Comparison of ENCODE assay signal across 8 cellular contexts in the genomic region with DNA sequence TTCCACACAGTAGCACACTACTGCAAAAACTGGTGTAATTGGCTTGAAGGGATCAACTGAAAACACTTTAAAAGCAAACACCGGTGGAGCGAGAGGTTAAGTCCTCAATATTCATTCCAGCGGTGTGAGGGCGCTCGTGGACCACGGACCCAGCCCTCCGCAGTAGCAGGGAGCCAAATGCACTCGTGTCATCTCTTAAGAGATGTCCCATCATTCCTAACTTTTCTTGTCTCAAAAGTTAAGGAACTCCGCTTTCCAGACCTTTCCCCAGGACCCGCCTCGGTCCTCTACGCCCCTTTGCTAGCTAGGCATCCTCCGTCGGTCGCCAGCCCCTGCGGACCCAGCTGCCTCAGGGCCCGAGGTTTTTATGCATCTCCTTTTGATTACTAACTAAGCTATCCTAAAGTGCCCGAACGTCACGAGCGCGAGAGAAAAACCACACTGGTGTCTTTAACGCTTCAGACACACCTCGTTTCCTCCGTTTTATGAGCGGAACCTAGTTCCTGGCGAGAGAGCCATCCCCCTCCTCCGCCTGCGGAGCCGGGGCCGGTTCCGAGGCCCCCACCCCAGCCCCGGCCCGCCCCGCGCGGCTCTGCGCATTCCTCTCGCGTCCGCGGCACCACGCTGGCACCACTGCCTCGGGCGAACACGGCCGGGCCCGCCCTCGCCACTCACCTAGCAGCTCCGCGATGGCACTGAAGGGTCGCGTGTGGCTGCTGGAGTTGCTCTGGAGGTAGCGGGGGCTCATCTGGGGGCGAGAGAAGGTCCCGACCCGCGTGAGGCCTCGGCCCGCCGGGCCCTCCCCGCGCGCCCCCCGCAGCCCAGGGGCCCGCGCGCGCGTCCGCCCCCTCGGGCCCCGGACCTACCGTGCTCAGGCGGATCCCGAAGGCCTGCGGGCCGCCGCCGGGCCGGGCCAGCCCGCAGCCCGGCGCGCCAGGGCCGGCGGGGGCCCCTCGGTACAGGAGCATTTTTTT. TPM values are rescaled to one million over a fixed set of nuclear protein-coding genes. Genes with fewer than 3 reads are reported as not detected.
DNase-seq lines count a peak whose midpoint lies in the region; ATAC-seq and TF ChIP-seq lines count a peak whose summit lies in the region.

No MANE protein-coding gene starts in this region.

- no peaks in the 10 kb centered on the region for H3K79me2 ChIP-seq in KMS-11 (ENCODE audit: insufficient read depth, low read depth)

- no peaks in the 10 kb centered on the region for H3K9me3 ChIP-seq in right atrium auricular region

- peak overlapping the region; percentile 73 for H2AFZ ChIP-seq in KMS-11 (ENCODE audit: low read depth)

- H3K4me1 ChIP-seq in KMS-11 (ENCODE audit: low read depth, poor library complexity, severe bottlenecking) = peaks cover 8% of the 10 kb centered on the region
- H3K4me1 ChIP-seq in right atrium auricular region = peaks cover 0 to 5% of the 10 kb centered on the region in 2 donors

- H3K36me3 ChIP-seq in KMS-11 (ENCODE audit: insufficient read depth) = no peaks in the 10 kb centered on the region
- no peaks in the 10 kb centered on the region for H3K36me3 ChIP-seq in right atrium auricular region

- H3K4me3 ChIP-seq in KMS-11 (IDR thresholded peaks at IDR 0.05; ENCODE audit: insufficient read depth, low read depth, low read length) = no peak overlapping the region
- peak overlapping the region; percentile 50 to 60 for H3K4me3 ChIP-seq in right atrium auricular region

- peak overlapping the region; percentile 66; the same call in 1 of the 2 replicates for H3K4me2 ChIP-seq in KMS-11

- TF ChIP-seq CTCF in KMS-11 (conservative IDR thresholded peaks at IDR 0.05; ENCODE audit: low read depth, low read length) = peak; percentile 65
- TF ChIP-seq CTCF in right atrium auricular region (IDR thresholded peaks at IDR 0.05) = peak; percentile 31 to 63

- DNase-seq in D341Med (ENCODE audit: low spot score) (peak; percentile 57), anterior cingulate cortex (lab: John Stamatoyannopoulos, UW) (peak in 50 of 58 donors; percentile 0 to 60 (median 9)), right atrium auricular region (ENCODE audit: low spot score) (peak; percentile 72), putamen (ENCODE audit: low spot score) (peak; percentile 21), GOT3 (lab: John Stamatoyannopoulos, UW) (no peak)

- H3K27me3 ChIP-seq in KMS-11 (ENCODE audit: insufficient read depth, low read depth) (no peaks in the 10 kb centered on the region), right atrium auricular region (no peaks in the 10 kb centered on the region)

- peak; percentile 51 for ATAC-seq in GM21528 (IDR thresholded peaks at IDR 0.05; ENCODE audit: low FRiP score, unreplicated experiment)
- ATAC-seq in SK-N-SH treated with all-trans-retinoic acid at 6 μM for 48 hours = peak; percentile 89

- H3K9ac ChIP-seq in KMS-11 = no peak overlapping the region; the same call in 1 of the 2 replicates

- no peaks in the 10 kb centered on the region for H4K20me1 ChIP-seq in KMS-11 (ENCODE audit: insufficient read depth)

- H3K27ac ChIP-seq in KMS-11 = no peak overlapping the region
- H3K27ac ChIP-seq in right atrium auricular region = peak overlapping the region; percentile 68 to 77

TF ChIP-seq in SK-N-SH treated with all-trans-retinoic acid at 6 μM for 48 hours, 23 proteins besides CTCF, POLR2A, EP300 and RAD21:
- no peak for TF ChIP-seq ESRRG (CRISPR knock-in tag; IDR thresholded peaks at IDR 0.05)
- no peak for TF ChIP-seq ZNF70 (CRISPR knock-in tag; IDR thresholded peaks at IDR 0.05)
- no peak for TF ChIP-seq SNAI2 (CRISPR knock-in tag; IDR thresholded peaks at IDR 0.05)
- no peak for TF ChIP-seq PATZ1 (CRISPR knock-in tag; IDR thresholded peaks at IDR 0.05; ENCODE audit: borderline replicate concordance)
- TF ChIP-seq PPARA (CRISPR knock-in tag; IDR thresholded peaks at IDR 0.05; ENCODE audit: borderline replicate concordance) = no peak
- TF ChIP-seq ZNF8 (CRISPR knock-in tag; IDR thresholded peaks at IDR 0.05) = no peak
- TF ChIP-seq TOX (CRISPR knock-in tag; IDR thresholded peaks at IDR 0.05; ENCODE audit: borderline replicate concordance) = no peak
- TF ChIP-seq TCF4 (CRISPR knock-in tag; IDR thresholded peaks at IDR 0.05; ENCODE audit: borderline replicate concordance) = no peak
- TF ChIP-seq ZNF565 (CRISPR knock-in tag; conservative IDR thresholded peaks at IDR 0.05; ENCODE audit: low read depth) = no peak
- TF ChIP-seq RARB (CRISPR knock-in tag; IDR thresholded peaks at IDR 0.05) = no peak
- no peak for TF ChIP-seq TSHZ2 (CRISPR knock-in tag; IDR thresholded peaks at IDR 0.05)
- TF ChIP-seq ARNTL (CRISPR knock-in tag; IDR thresholded peaks at IDR 0.05; ENCODE audit: borderline replicate concordance, low read depth) = no peak
- no peak for TF ChIP-seq ZC3H10 (CRISPR knock-in tag; IDR thresholded peaks at IDR 0.05)
- TF ChIP-seq, protein P1, sequence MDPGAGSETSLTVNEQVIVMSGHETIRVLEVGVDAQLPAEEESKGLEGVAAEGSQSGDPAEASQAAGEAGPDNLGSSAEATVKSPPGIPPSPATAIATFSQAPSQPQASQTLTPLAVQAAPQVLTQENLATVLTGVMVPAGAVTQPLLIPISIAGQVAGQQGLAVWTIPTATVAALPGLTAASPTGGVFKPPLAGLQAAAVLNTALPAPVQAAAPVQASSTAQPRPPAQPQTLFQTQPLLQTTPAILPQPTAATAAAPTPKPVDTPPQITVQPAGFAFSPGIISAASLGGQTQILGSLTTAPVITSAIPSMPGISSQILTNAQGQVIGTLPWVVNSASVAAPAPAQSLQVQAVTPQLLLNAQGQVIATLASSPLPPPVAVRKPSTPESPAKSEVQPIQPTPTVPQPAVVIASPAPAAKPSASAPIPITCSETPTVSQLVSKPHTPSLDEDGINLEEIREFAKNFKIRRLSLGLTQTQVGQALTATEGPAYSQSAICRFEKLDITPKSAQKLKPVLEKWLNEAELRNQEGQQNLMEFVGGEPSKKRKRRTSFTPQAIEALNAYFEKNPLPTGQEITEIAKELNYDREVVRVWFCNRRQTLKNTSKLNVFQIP (CRISPR knock-in tag; IDR thresholded peaks at IDR 0.05; ENCODE audit: borderline replicate concordance, low read depth) = no peak
- TF ChIP-seq, protein P2, sequence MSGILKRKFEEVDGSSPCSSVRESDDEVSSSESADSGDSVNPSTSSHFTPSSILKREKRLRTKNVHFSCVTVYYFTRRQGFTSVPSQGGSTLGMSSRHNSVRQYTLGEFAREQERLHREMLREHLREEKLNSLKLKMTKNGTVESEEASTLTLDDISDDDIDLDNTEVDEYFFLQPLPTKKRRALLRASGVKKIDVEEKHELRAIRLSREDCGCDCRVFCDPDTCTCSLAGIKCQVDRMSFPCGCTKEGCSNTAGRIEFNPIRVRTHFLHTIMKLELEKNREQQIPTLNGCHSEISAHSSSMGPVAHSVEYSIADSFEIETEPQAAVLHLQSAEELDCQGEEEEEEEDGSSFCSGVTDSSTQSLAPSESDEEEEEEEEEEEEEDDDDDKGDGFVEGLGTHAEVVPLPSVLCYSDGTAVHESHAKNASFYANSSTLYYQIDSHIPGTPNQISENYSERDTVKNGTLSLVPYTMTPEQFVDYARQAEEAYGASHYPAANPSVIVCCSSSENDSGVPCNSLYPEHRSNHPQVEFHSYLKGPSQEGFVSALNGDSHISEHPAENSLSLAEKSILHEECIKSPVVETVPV (CRISPR knock-in tag; IDR thresholded peaks at IDR 0.05) = no peak
- TF ChIP-seq GLIS3 (CRISPR knock-in tag; IDR thresholded peaks at IDR 0.05) = no peak
- TF ChIP-seq ZFP3 (CRISPR knock-in tag; IDR thresholded peaks at IDR 0.05) = no peak
- TF ChIP-seq BACH2 (CRISPR knock-in tag; IDR thresholded peaks at IDR 0.05; ENCODE audit: borderline replicate concordance) = no peak

RNA-seq across cellular contexts. Expression of gene MORC4, which starts 0.7 kb away (rescaled TPM):
- total RNA-seq in right atrium auricular region = 1 to 10 TPM; 3.6 to 7.4 TPM
